ENCODE assay signal across 11 cellular contexts in genomic region chr2:171924170-171924942, GRCh38. TPM values are rescaled to one million over a fixed set of nuclear protein-coding genes. Genes with fewer than 3 reads are reported as not detected.
DNase-seq lines count a peak whose midpoint lies in the region; ATAC-seq and FAIRE-seq lines count a peak whose summit lies in the region.
"Had no signal": no experiment of that assay in that cellular context is flagged by ENCODE, and none has a peak within 500 bp of the region (broad histone marks: within the 10 kb centered on the region; RNA-seq: fewer than 3 reads in every experiment).

No MANE protein-coding gene starts in this region.

- H3K4me3 ChIP-seq in CD4-positive, alpha-beta memory T cell (ENCODE audit: low read length in 2 of 2) = no peak overlapping the region
- no peak overlapping the region for H3K4me3 ChIP-seq in mesendoderm (ENCODE audit: low read length)
- no peak overlapping the region for H3K4me3 ChIP-seq in effector memory CD4-positive, alpha-beta T cell (ENCODE audit: insufficient read depth, low read depth, low read length, poor library complexity, severe bottlenecking)

- H3K9me3 Mint-ChIP-seq in CD4-positive, alpha-beta memory T cell = peaks cover 0 to 4% (median 0%) of the 10 kb centered on the region in 8 donors
- H3K9me3 Mint-ChIP-seq in activated T-helper 1 cell treated with anti-CD3 and anti-CD28 coated beads, Interleukin-12 subunit alpha, Interleukin-12 subunit beta, Interleukin-2, Interleukin-4 antibody, amounts not matched to agents 30 ng/mL and 10 ng/mL and 1 ng/mL, durations not matched to agents 14 hours and 24 hours and 36 hours = no peaks in the 10 kb centered on the region

- no peak overlapping the region for H2BK120ac ChIP-seq in mesendoderm (ENCODE audit: low read depth, low read length)

- peaks cover 3% of the 10 kb centered on the region for H3K79me1 ChIP-seq in mesendoderm (ENCODE audit: low read length)

- intact Hi-C loops in CD4-positive, alpha-beta memory T cell (cut with micrococcal nuclease) = loop anchor here (5.0 to 10.0 kb wide), 3 partner anchors 492 to 540 kb away; partner anchors contain the start of genes DCAF17, ITGA6 and METTL8
- intact Hi-C loops in activated T-helper 1 cell treated with anti-CD3 and anti-CD28 coated beads, Interleukin-12 subunit alpha, Interleukin-12 subunit beta, Interleukin-2, Interleukin-4 antibody, amounts not matched to agents 30 ng/mL and 10 ng/mL and 1 ng/mL, durations not matched to agents 14 hours and 24 hours and 36 hours (cut with micrococcal nuclease) = loop anchor here (5.0 to 10.0 kb wide), 2 partner anchors 217 to 1560 kb away; no protein-coding TSS in a partner anchor

- no peak overlapping the region for H3K18ac ChIP-seq in mesendoderm (ENCODE audit: low read length)

- H3K36me3 ChIP-seq in CD4-positive, alpha-beta memory T cell (ENCODE audit: insufficient read depth, low read length) = peaks cover 11% of the 10 kb centered on the region
- H3K36me3 ChIP-seq in mesendoderm (ENCODE audit: control insufficient read depth, insufficient read depth, low read length) = no peaks in the 10 kb centered on the region
- peaks cover 10% of the 10 kb centered on the region for H3K36me3 ChIP-seq in effector memory CD4-positive, alpha-beta T cell (ENCODE audit: control insufficient read depth, insufficient read depth, low read length)

- peak overlapping the region; percentile 5 to 99 (median 85) for H3K27ac Mint-ChIP-seq in CD4-positive, alpha-beta memory T cell
- H3K27ac Mint-ChIP-seq in activated T-helper 1 cell treated with anti-CD3 and anti-CD28 coated beads, Interleukin-12 subunit alpha, Interleukin-12 subunit beta, Interleukin-2, Interleukin-4 antibody, amounts not matched to agents 30 ng/mL and 10 ng/mL and 1 ng/mL, durations not matched to agents 14 hours and 24 hours and 36 hours = no peak overlapping the region

- H3K27me3 ChIP-seq in CD4-positive, alpha-beta memory T cell (ENCODE audit: insufficient read depth, low read length) = no peaks in the 10 kb centered on the region
- H3K27me3 ChIP-seq in mesendoderm (ENCODE audit: insufficient read depth, low read length, poor library complexity) = no peaks in the 10 kb centered on the region
- H3K27me3 ChIP-seq in effector memory CD4-positive, alpha-beta T cell (replicated peaks; ENCODE audit: control insufficient read depth, insufficient read depth, low read length, poor library complexity, severe bottlenecking) = no peaks in the 10 kb centered on the region
- H3K27me3 ChIP-seq: ascending aorta had no signal

- H3K23ac ChIP-seq in mesendoderm (ENCODE audit: low read length) = no peak overlapping the region

- peaks cover 18 to 35% of the 10 kb centered on the region in 2 donors for H3K36me3 Mint-ChIP-seq in CD4-positive, alpha-beta memory T cell
- H3K36me3 Mint-ChIP-seq in activated T-helper 1 cell treated with anti-CD3 and anti-CD28 coated beads, Interleukin-12 subunit alpha, Interleukin-12 subunit beta, Interleukin-2, Interleukin-4 antibody, amounts not matched to agents 30 ng/mL and 10 ng/mL and 1 ng/mL, durations not matched to agents 14 hours and 24 hours and 36 hours (ENCODE audit: low read depth) = peaks cover 20% of the 10 kb centered on the region

- POLR2A ChIA-PET in CD4-positive, alpha-beta memory T cell (lab: Charles Lee; ENCODE audit: partially characterized antibody) = interaction anchor here (1.2 to 3.2 kb wide), 2 partner anchors 16 to 31 kb away, joined by 3 to 33 read pairs; partner anchors contain the start of gene SLC25A12

- FAIRE-seq in RCC 7860 (lab: Jason Lieb, UNC) = no peak
- FAIRE-seq: TTC549 had no signal

- WGBS in mesendoderm (ENCODE audit: extremely low coverage, insufficient coverage, low lambda C conversion rate) = no CpG with 5 or more reads among the region's 17 CpGs

- no peak for DNase-seq in CD4-positive, alpha-beta memory T cell
- DNase-seq in KBM-7 (peak; percentile 31), mesendoderm (peak; percentile 37), RCC 7860 (ENCODE audit: low spot score) (no peak)
- DNase-seq in activated T-helper 1 cell treated with anti-CD3 and anti-CD28 coated beads, Interleukin-12 subunit alpha, Interleukin-12 subunit beta, Interleukin-2, Interleukin-4 antibody, amounts not matched to agents 30 ng/mL and 10 ng/mL and 1 ng/mL, durations not matched to agents 14 hours and 24 hours and 36 hours (ENCODE audit: low spot score) = no peak
- DNase-seq in effector memory CD4-positive, alpha-beta T cell = no peak
- DNase-seq: substantia nigra had no signal

- ATAC-seq in HG02610 (IDR thresholded peaks at IDR 0.05; ENCODE audit: unreplicated experiment) = no peak
- ATAC-seq in HG03439 (IDR thresholded peaks at IDR 0.05; ENCODE audit: unreplicated experiment) = no peak

- in situ Hi-C loops in KBM-7 (cut with MboI; ENCODE audit: low pct_unique_long_range_greater_than_20kb, low sequenced_read_pairs) = no loop called here

- H3K4me2 ChIP-seq in mesendoderm (ENCODE audit: low read length) = no peak overlapping the region

- H3K9ac ChIP-seq in mesendoderm (ENCODE audit: low read length) = no peak overlapping the region

- no peak overlapping the region for H2BK15ac ChIP-seq in mesendoderm (replicated peaks; ENCODE audit: low read depth)

- no peaks in the 10 kb centered on the region for H3K27me3 Mint-ChIP-seq in CD4-positive, alpha-beta memory T cell
- peaks cover 2% of the 10 kb centered on the region for H3K27me3 Mint-ChIP-seq in activated T-helper 1 cell treated with anti-CD3 and anti-CD28 coated beads, Interleukin-12 subunit alpha, Interleukin-12 subunit beta, Interleukin-2, Interleukin-4 antibody, amounts not matched to agents 30 ng/mL and 10 ng/mL and 1 ng/mL, durations not matched to agents 14 hours and 24 hours and 36 hours (ENCODE audit: insufficient read depth)

- H3K4ac ChIP-seq in mesendoderm (ENCODE audit: low read depth, low read length) = no peak overlapping the region

- H3K4me1 ChIP-seq in CD4-positive, alpha-beta memory T cell (ENCODE audit: insufficient read depth, low read length) = peaks cover 40% of the 10 kb centered on the region
- no peaks in the 10 kb centered on the region for H3K4me1 ChIP-seq in mesendoderm (ENCODE audit: control insufficient read depth, low read depth, low read length)
- peaks cover 12% of the 10 kb centered on the region for H3K4me1 ChIP-seq in effector memory CD4-positive, alpha-beta T cell (ENCODE audit: control insufficient read depth, insufficient read depth, low read length, poor library complexity, severe bottlenecking)

- H3K4me1 Mint-ChIP-seq in CD4-positive, alpha-beta memory T cell = peaks cover 21 to 63% (median 43%) of the 10 kb centered on the region in 4 donors
- H3K4me1 Mint-ChIP-seq in activated T-helper 1 cell treated with anti-CD3 and anti-CD28 coated beads, Interleukin-12 subunit alpha, Interleukin-12 subunit beta, Interleukin-2, Interleukin-4 antibody, amounts not matched to agents 30 ng/mL and 10 ng/mL and 1 ng/mL, durations not matched to agents 14 hours and 24 hours and 36 hours (ENCODE audit: low read depth) = peaks cover 44% of the 10 kb centered on the region

- no peak overlapping the region for H2BK5ac ChIP-seq in mesendoderm (ENCODE audit: low read length)

- H3K56ac ChIP-seq in mesendoderm (ENCODE audit: low read length) = no peak overlapping the region

- H4K8ac ChIP-seq in mesendoderm (ENCODE audit: low read depth, low read length) = no peak overlapping the region

- no peaks in the 10 kb centered on the region for H3K9me3 ChIP-seq in CD4-positive, alpha-beta memory T cell (ENCODE audit: control insufficient read depth in 1 of 2, low read length in 2 of 2)
- H3K9me3 ChIP-seq in effector memory CD4-positive, alpha-beta T cell (ENCODE audit: control insufficient read depth, low read length) = no peaks in the 10 kb centered on the region
- H3K9me3 ChIP-seq: ascending aorta had no signal

- H3K79me2 ChIP-seq in mesendoderm (ENCODE audit: control insufficient read depth, insufficient read depth, low read length) = peaks cover 11% of the 10 kb centered on the region

- no peak overlapping the region for H2AK5ac ChIP-seq in mesendoderm (ENCODE audit: low read length)

- peak overlapping the region; percentile 95 for H3K27ac ChIP-seq in CD4-positive, alpha-beta memory T cell (ENCODE audit: low read depth, low read length)
- no peak overlapping the region for H3K27ac ChIP-seq in mesendoderm (ENCODE audit: low read depth, low read length)
- no peak overlapping the region for H3K27ac ChIP-seq in effector memory CD4-positive, alpha-beta T cell (ENCODE audit: insufficient read depth, low read length, poor library complexity, severe bottlenecking)

- CTCF ChIA-PET in CD4-positive, alpha-beta memory T cell (lab: Charles Lee; ENCODE audit: partially characterized antibody) = interaction anchor here (2.9 kb wide), 1 partner anchor 538 kb away, joined by 12 read pairs; no protein-coding TSS in a partner anchor

- no peak overlapping the region for H4K5ac ChIP-seq in mesendoderm (ENCODE audit: low read length)

- H3K4me3 Mint-ChIP-seq in CD4-positive, alpha-beta memory T cell = peak overlapping the region in 6 of 8 donors; percentile 46 to 100 (median 100)
- H3K4me3 Mint-ChIP-seq in activated T-helper 1 cell treated with anti-CD3 and anti-CD28 coated beads, Interleukin-12 subunit alpha, Interleukin-12 subunit beta, Interleukin-2, Interleukin-4 antibody, amounts not matched to agents 30 ng/mL and 10 ng/mL and 1 ng/mL, durations not matched to agents 14 hours and 24 hours and 36 hours = peak overlapping the region; percentile 98

RNA-seq across cellular contexts. Expression of gene HAT1, which starts 2.1 kb away (rescaled TPM):
- total RNA-seq in CD4-positive, alpha-beta memory T cell = 10 to 100 TPM; 22.6 to 27.7 TPM
- 10 to 100 TPM; 66.0 to 75.2 TPM for polyA plus RNA-seq in CD4-positive, alpha-beta memory T cell
- total RNA-seq in activated T-helper 1 cell treated with anti-CD3 and anti-CD28 coated beads, Interleukin-12 subunit alpha, Interleukin-12 subunit beta, Interleukin-2, Interleukin-4 antibody, amounts not matched to agents 30 ng/mL and 10 ng/mL and 1 ng/mL, durations not matched to agents 14 hours and 24 hours and 36 hours = 68.2 and 73.1 TPM in 2 replicates
- 91.5 TPM for polyA plus RNA-seq in mesendoderm (2013, experiment 1 of 2)
- polyA plus RNA-seq in mesendoderm (2013, experiment 2 of 2) = 98.8 TPM

RNA-seq across cellular contexts. Expression of gene SLC25A12, which starts 30.3 kb away (rescaled TPM):
- total RNA-seq in CD4-positive, alpha-beta memory T cell = 10 to 100 TPM; 14.6 to 14.9 TPM
- 10 to 100 TPM in 1 of 2 donors, 1 to 10 TPM in 1; 7.4 to 14.2 TPM for polyA plus RNA-seq in CD4-positive, alpha-beta memory T cell
- 34.6 and 35.0 TPM in 2 replicates for total RNA-seq in activated T-helper 1 cell treated with anti-CD3 and anti-CD28 coated beads, Interleukin-12 subunit alpha, Interleukin-12 subunit beta, Interleukin-2, Interleukin-4 antibody, amounts not matched to agents 30 ng/mL and 10 ng/mL and 1 ng/mL, durations not matched to agents 14 hours and 24 hours and 36 hours
- polyA plus RNA-seq in mesendoderm (2013, experiment 1 of 2) = 4.0 TPM
- polyA plus RNA-seq in mesendoderm (2013, experiment 2 of 2) = 4.1 TPM

Comparison
In these comparisons a context has a peak if more than half of its experiments do, and no peak if none do; other contexts are left out.
1. DNase-seq: peak in KBM-7 (single experiment) and mesendoderm (single experiment); none in CD4-positive, alpha-beta memory T cell (0 of 5), activated T-helper 1 cell treated with anti-CD3 and anti-CD28 coated beads, Interleukin-12 subunit alpha, Interleukin-12 subunit beta, Interleukin-2, Interleukin-4 antibody, amounts not matched to agents 30 ng/mL and 10 ng/mL and 1 ng/mL, durations not matched to agents 14 hours and 24 hours and 36 hours (single experiment), effector memory CD4-positive, alpha-beta T cell (0 of 3) and RCC 7860 (single experiment).